Comparison of ENCODE assay signal across 10 cellular contexts in genomic region chr9:70470050-70471015, GRCh38. TPM values are rescaled to one million over a fixed set of nuclear protein-coding genes. Genes with fewer than 3 reads are reported as not detected.
A peak's percentile ranks its signal among the peaks of the same experiment; 100 is the strongest.
DNase-seq lines count a peak whose midpoint lies in the region; ATAC-seq and TF ChIP-seq lines count a peak whose summit lies in the region.
"Had no signal": no experiment of that assay in that cellular context is flagged by ENCODE, and none has a peak within 500 bp of the region (broad histone marks: within the 10 kb centered on the region; RNA-seq: fewer than 3 reads in every experiment).

No MANE protein-coding gene starts in this region.

- DNase-seq in AG09319 (ENCODE audit: extremely low read depth, low read depth) (peak; percentile 25), SW480 (ENCODE audit: low spot score) (peak; percentile 62), heart left ventricle (peak in 4 of 5 donors; percentile 67 to 84 (median 76)), activated gamma-delta T cell (lab: John Stamatoyannopoulos, UW) (no peak), NCI-H2081 treated with DMSO at 0.1 percent for 48 hours (lab: John Stamatoyannopoulos, UW) (no peak), progenitor cell of endocrine pancreas (ENCODE audit: low spot score, unreplicated experiment) (no peak), SIG-M5 (lab: John Stamatoyannopoulos, UW) (no peak)
- DNase-seq: activated naive CD4-positive, alpha-beta T cell treated with anti-CD3 and anti-CD28 coated beads, Interleukin-2, amount 10 ng/mL, durations not matched to agents 7 days and 5 days had no signal

- no peaks in the 10 kb centered on the region for H3K36me3 ChIP-seq in heart left ventricle
- H3K36me3 ChIP-seq in parathyroid adenoma (ENCODE audit: control insufficient read depth, insufficient read depth, low read length), result no peaks in the 10 kb centered on the region
- H3K36me3 ChIP-seq: BLaER1 had no signal

- WGBS in heart left ventricle, 4 donors, result 15 to 21% (median 19%) methylated on average over 9 of the region's 9 CpGs

- ATAC-seq in heart left ventricle, result peak; percentile 90 to 94 (median 94)

- H3K9me3 ChIP-seq in heart left ventricle (no peaks in the 10 kb centered on the region), parathyroid adenoma (ENCODE audit: control insufficient read depth, low read length) (no peaks in the 10 kb centered on the region)
- H3K9me3 ChIP-seq: BLaER1 had no signal

- H3K4me1 Mint-ChIP-seq in progenitor cell of endocrine pancreas (ENCODE audit: low read depth), result peaks cover 27% of the 10 kb centered on the region

- H3K36me3 Mint-ChIP-seq in progenitor cell of endocrine pancreas (ENCODE audit: insufficient read depth), result no peaks in the 10 kb centered on the region
- H3K36me3 Mint-ChIP-seq: activated naive CD4-positive, alpha-beta T cell treated with anti-CD3 and anti-CD28 coated beads, Interleukin-2, amount 10 ng/mL, durations not matched to agents 7 days and 5 days had no signal

- peaks cover 22 to 83% (median 53%) of the 10 kb centered on the region in 12 donors for H3K4me1 ChIP-seq in heart left ventricle
- peaks cover 4% of the 10 kb centered on the region for H3K4me1 ChIP-seq in parathyroid adenoma
- H3K4me1 ChIP-seq: BLaER1 had no signal

- H3K4me3 ChIP-seq in heart left ventricle, result no peak overlapping the region
- H3K4me3 ChIP-seq in parathyroid adenoma (ENCODE audit: low read depth, low read length), result peak overlapping the region; percentile 9
- H3K4me3 ChIP-seq: BLaER1 had no signal

- H3K4me3 Mint-ChIP-seq in progenitor cell of endocrine pancreas (ENCODE audit: low read depth), result no peak overlapping the region
- H3K4me3 Mint-ChIP-seq: activated naive CD4-positive, alpha-beta T cell treated with anti-CD3 and anti-CD28 coated beads, Interleukin-2, amount 10 ng/mL, durations not matched to agents 7 days and 5 days had no signal

- H2AFZ ChIP-seq in parathyroid adenoma, result peak overlapping the region; percentile 60

- H3K4me2 ChIP-seq in parathyroid adenoma (ENCODE audit: low read length), result peak overlapping the region; percentile 15
- H3K4me2 ChIP-seq: BLaER1 had no signal

- no peak overlapping the region for H3K9ac ChIP-seq in parathyroid adenoma
- H3K9ac ChIP-seq: BLaER1 had no signal

- TF ChIP-seq POLR2A in heart left ventricle (IDR thresholded peaks at IDR 0.05), result no peak

- H3K9me3 Mint-ChIP-seq in progenitor cell of endocrine pancreas (ENCODE audit: low read depth), result no peaks in the 10 kb centered on the region
- H3K9me3 Mint-ChIP-seq: activated naive CD4-positive, alpha-beta T cell treated with anti-CD3 and anti-CD28 coated beads, Interleukin-2, amount 10 ng/mL, durations not matched to agents 7 days and 5 days had no signal

- intact Hi-C loops in heart left ventricle (cut with DNase I), result loop anchor here in 4 of 10 donors (1.0 to 5.0 kb wide), 4 partner anchors 30 to 50 kb away; no protein-coding TSS in a partner anchor

- H3K27ac Mint-ChIP-seq in progenitor cell of endocrine pancreas, result no peak overlapping the region
- H3K27ac Mint-ChIP-seq: activated naive CD4-positive, alpha-beta T cell treated with anti-CD3 and anti-CD28 coated beads, Interleukin-2, amount 10 ng/mL, durations not matched to agents 7 days and 5 days had no signal

- TF ChIP-seq CTCF in AG09319 (IDR thresholded peaks at IDR 0.05; ENCODE audit: low read depth, low read length) (no peak), heart left ventricle (IDR thresholded peaks at IDR 0.05) (no peak), parathyroid adenoma (IDR thresholded peaks at IDR 0.05) (no peak), progenitor cell of endocrine pancreas (IDR thresholded peaks at IDR 0.05; ENCODE audit: unreplicated experiment) (no peak)

- H3K27me3 ChIP-seq in heart left ventricle, result no peaks in the 10 kb centered on the region
- no peaks in the 10 kb centered on the region for H3K27me3 ChIP-seq in parathyroid adenoma (ENCODE audit: control insufficient read depth, insufficient read depth, low read length)
- H3K27me3 ChIP-seq: BLaER1 had no signal

- no peaks in the 10 kb centered on the region for H3K79me2 ChIP-seq in parathyroid adenoma

- peak overlapping the region; percentile 64 to 92 (median 75) for H3K27ac ChIP-seq in heart left ventricle
- H3K27ac ChIP-seq in parathyroid adenoma, result peak overlapping the region; percentile 62
- H3K27ac ChIP-seq: BLaER1 had no signal

- H3K27me3 Mint-ChIP-seq in progenitor cell of endocrine pancreas, result peaks cover 5% of the 10 kb centered on the region
- H3K27me3 Mint-ChIP-seq: activated naive CD4-positive, alpha-beta T cell treated with anti-CD3 and anti-CD28 coated beads, Interleukin-2, amount 10 ng/mL, durations not matched to agents 7 days and 5 days had no signal

RNA-seq across cellular contexts. Expression of gene KLF9, which starts 55.9 kb away (rescaled TPM):
- total RNA-seq in heart left ventricle (10 to 100 TPM; 28.7 to 74.8 (median 46.0) TPM), progenitor cell of endocrine pancreas (0.47 and 0.57 TPM in 2 replicates)
- polyA plus RNA-seq in heart left ventricle, result 10 to 100 TPM; 25.8 to 53.6 TPM

Comparison
In these comparisons a context has a peak if more than half of its experiments do, and no peak if none do; other contexts are left out.
1. DNase-seq: peak in AG09319 (single experiment), SW480 (single experiment) and heart left ventricle (4 of 5); none in activated gamma-delta T cell (single experiment), NCI-H2081 treated with DMSO at 0.1 percent for 48 hours (single experiment), progenitor cell of endocrine pancreas (single experiment) and SIG-M5 (single experiment).
2. RNA of gene KLF9, which starts 55.9 kb away (total RNA-seq): 28.7 to 74.8 TPM in heart left ventricle; 0.47 to 0.57 TPM in progenitor cell of endocrine pancreas; every median in the first group is over 10 times any median in the second.